19 cellular contexts compared by ENCODE assay signal in the genomic region with DNA sequence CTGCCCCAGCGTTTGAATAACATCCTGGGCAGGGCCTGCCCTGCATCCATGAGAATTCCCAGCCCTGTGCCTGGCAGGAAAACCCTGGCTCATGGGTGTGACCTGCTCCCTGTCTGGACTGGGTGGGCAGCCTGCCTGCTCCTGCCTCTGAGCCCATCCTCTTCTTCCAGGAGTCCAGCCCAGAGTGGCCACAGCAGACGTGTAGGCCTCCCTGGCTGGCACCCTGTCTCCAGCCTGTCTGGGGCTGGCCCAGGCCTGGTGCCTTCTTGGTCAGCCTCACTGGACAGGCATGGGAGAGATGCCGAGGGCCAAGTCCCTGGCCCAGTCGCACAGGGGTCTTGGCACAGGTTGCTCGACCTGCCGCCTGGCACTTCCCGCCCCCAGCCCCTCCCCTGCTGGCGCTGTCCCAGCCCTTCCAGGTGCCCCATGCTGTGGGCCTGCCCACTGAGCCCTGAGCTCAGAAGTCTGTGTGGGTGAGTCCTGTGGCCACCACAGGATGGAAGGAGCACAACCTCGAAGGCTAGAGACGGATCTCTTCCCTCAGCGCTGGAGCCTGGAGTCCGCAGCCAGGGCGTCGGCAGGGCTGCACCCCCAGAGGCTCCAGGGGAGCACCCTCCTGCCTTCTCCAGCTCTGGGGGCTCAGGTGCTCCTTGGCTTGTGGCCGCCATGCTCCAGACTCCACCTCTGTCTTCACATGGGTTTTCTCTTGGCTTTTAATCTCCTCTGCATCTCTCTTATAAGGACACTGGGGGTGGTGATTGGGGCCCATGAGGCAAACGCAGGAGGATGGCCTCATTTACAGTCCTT. TPM values are rescaled to one million over a fixed set of nuclear protein-coding genes. Genes with fewer than 3 reads are reported as not detected.
A peak's percentile ranks its signal among the peaks of the same experiment; 100 is the strongest.
DNase-seq lines count a peak whose midpoint lies in the region; ATAC-seq and TF ChIP-seq lines count a peak whose summit lies in the region.
"Had no signal": no experiment of that assay in that cellular context is flagged by ENCODE, and none has a peak within 500 bp of the region (broad histone marks: within the 10 kb centered on the region; RNA-seq: fewer than 3 reads in every experiment).

No MANE protein-coding gene starts in this region.

- peak overlapping the region; percentile 36 for H2BK15ac ChIP-seq in mesenchymal stem cell (ENCODE audit: low read depth, poor library complexity, severe bottlenecking)

- no peak for TF ChIP-seq CTCF in RWPE2 (IDR thresholded peaks at IDR 0.05; ENCODE audit: poor library complexity, severe bottlenecking)
- no peak for TF ChIP-seq CTCF in tibial artery (IDR thresholded peaks at IDR 0.05)

- no peaks in the 10 kb centered on the region for H3K79me1 ChIP-seq in mesenchymal stem cell (replicated peaks; ENCODE audit: low read length, poor library complexity, severe bottlenecking)

- H3K4me1 ChIP-seq in RWPE2 (ENCODE audit: insufficient read depth, poor library complexity, severe bottlenecking): peaks cover 19% of the 10 kb centered on the region
- H3K4me1 ChIP-seq in mesenchymal stem cell (ENCODE audit: control insufficient read depth, insufficient read depth, low read depth, low read length): peaks cover 24% of the 10 kb centered on the region
- H3K4me1 ChIP-seq in tibial artery: peaks cover 0 to 15% (median 2%) of the 10 kb centered on the region in 4 donors

- H3K27me3 ChIP-seq in RWPE2 (ENCODE audit: insufficient read depth, poor library complexity, severe bottlenecking) (no peaks in the 10 kb centered on the region), mesenchymal stem cell (ENCODE audit: control insufficient read depth in 1 of 2, insufficient read depth in 1 of 2, low read length in 2 of 2) (peaks cover 0 to 10% of the 10 kb centered on the region in 2 experiments), tibial artery (no peaks in the 10 kb centered on the region)
- H3K27me3 ChIP-seq: foreskin keratinocyte had no signal

- no peak overlapping the region for H3K18ac ChIP-seq in mesenchymal stem cell (ENCODE audit: low read depth in 1 of 2, low read length in 2 of 2)

- H3K4ac ChIP-seq in mesenchymal stem cell (ENCODE audit: low read depth in 1 of 2, low read length in 2 of 2): no peak overlapping the region

- H3K4me1 Mint-ChIP-seq in activated naive CD4-positive, alpha-beta T cell treated with anti-CD3 and anti-CD28 coated beads, Interleukin-2, amount 10 ng/mL, durations not matched to agents 7 days and 5 days: no peaks in the 10 kb centered on the region
- H3K4me1 Mint-ChIP-seq: stimulated activated naive CD8-positive, alpha-beta T cell treated with anti-CD3 and anti-CD28 coated beads, Interleukin-15, amount 100 ng/mL, for 72 hours; T-cell had no signal

- H3K9ac ChIP-seq in mesenchymal stem cell (ENCODE audit: low read length): no peak overlapping the region

- no peak overlapping the region for H3K4me3 Mint-ChIP-seq in activated naive CD4-positive, alpha-beta T cell treated with anti-CD3 and anti-CD28 coated beads, Interleukin-2, amount 10 ng/mL, durations not matched to agents 7 days and 5 days
- H3K4me3 Mint-ChIP-seq: activated CD8-positive, alpha-beta T cell treated with anti-CD3 and anti-CD28 coated beads for 36 hours; stimulated activated naive CD8-positive, alpha-beta T cell treated with anti-CD3 and anti-CD28 coated beads, Interleukin-15, amount 100 ng/mL, for 72 hours; T-cell had no signal

- CTCF ChIA-PET in activated naive CD4-positive, alpha-beta T cell treated with anti-CD3 and anti-CD28 coated beads, Interleukin-2, amount 10 ng/mL, durations not matched to agents 7 days and 5 days (lab: Charles Lee): no interaction called here

- peak; percentile 13 for DNase-seq in activated naive CD4-positive, alpha-beta T cell treated with anti-CD3 and anti-CD28 coated beads, Interleukin-2, amount 10 ng/mL, durations not matched to agents 7 days and 5 days
- no peak for DNase-seq in activated naive CD4-positive, alpha-beta T cell (lab: John Stamatoyannopoulos, UW)
- peak; percentile 49 for DNase-seq in RWPE2 (ENCODE audit: low spot score)
- no peak for DNase-seq in mesenchymal stem cell
- DNase-seq in tibial artery: peak; percentile 11 to 67
- no peak for DNase-seq in SIG-M5 treated with dmso at 0.1 percent for 504 hours (lab: John Stamatoyannopoulos, UW; ENCODE audit: unreplicated experiment)
- no peak for DNase-seq in KBM-7
- DNase-seq: activated CD8-positive, alpha-beta T cell treated with anti-CD3 and anti-CD28 coated beads for 36 hours; activated T-cell treated with anti-CD3 and anti-CD28 coated beads, Interleukin-2, amount 50 U/mL, for 48 hours; foreskin keratinocyte; GOT3; Kasumi-1; NCI-H1105; NCI-H2081 treated with DMSO at 0.1 percent for 48 hours; NCI-H510A treated with DMSO at 0.1 percent for 48 hours; stimulated activated CD4-positive, alpha-beta T cell treated with anti-CD3 and anti-CD28 coated beads, Interleukin-2, amount 100 ng/mL, for 48 hours; stimulated activated naive CD8-positive, alpha-beta T cell treated with anti-CD3 and anti-CD28 coated beads, Interleukin-15, amount 100 ng/mL, for 72 hours; T-cell had no signal

- H3K23ac ChIP-seq in mesenchymal stem cell (ENCODE audit: low read length in 2 of 2): no peak overlapping the region

- 97% methylated on average over 15 of the region's 16 CpGs for WGBS in mesenchymal stem cell

- no peak overlapping the region for H2BK5ac ChIP-seq in mesenchymal stem cell (ENCODE audit: low read depth, low read length, poor library complexity, severe bottlenecking)

- no peak for ATAC-seq in RWPE2 (ENCODE audit: low read depth)
- no peak for ATAC-seq in HG03135 (IDR thresholded peaks at IDR 0.05; ENCODE audit: unreplicated experiment)
- ATAC-seq: activated CD8-positive, alpha-beta T cell treated with anti-CD3 and anti-CD28 coated beads for 36 hours; foreskin keratinocyte; stimulated activated naive CD8-positive, alpha-beta T cell treated with anti-CD3 and anti-CD28 coated beads, Interleukin-15, amount 100 ng/mL, for 72 hours; T-cell had no signal

- H3K27ac ChIP-seq in RWPE2 (ENCODE audit: poor library complexity, severe bottlenecking) (no peak overlapping the region), mesenchymal stem cell (ENCODE audit: low read length, poor library complexity, severe bottlenecking) (no peak overlapping the region), tibial artery (peak overlapping the region in 1 of 2 donors; percentile 44)
- H3K27ac ChIP-seq: foreskin keratinocyte had no signal

- H3K9me3 Mint-ChIP-seq in activated naive CD4-positive, alpha-beta T cell treated with anti-CD3 and anti-CD28 coated beads, Interleukin-2, amount 10 ng/mL, durations not matched to agents 7 days and 5 days: no peaks in the 10 kb centered on the region
- H3K9me3 Mint-ChIP-seq: activated CD8-positive, alpha-beta T cell treated with anti-CD3 and anti-CD28 coated beads for 36 hours; stimulated activated naive CD8-positive, alpha-beta T cell treated with anti-CD3 and anti-CD28 coated beads, Interleukin-15, amount 100 ng/mL, for 72 hours; T-cell had no signal

- H3K4me2 ChIP-seq in mesenchymal stem cell (ENCODE audit: low read length, poor library complexity, severe bottlenecking): no peak overlapping the region

- H3K36me3 Mint-ChIP-seq in activated naive CD4-positive, alpha-beta T cell treated with anti-CD3 and anti-CD28 coated beads, Interleukin-2, amount 10 ng/mL, durations not matched to agents 7 days and 5 days: no peaks in the 10 kb centered on the region
- H3K36me3 Mint-ChIP-seq: T-cell had no signal

- peak overlapping the region; percentile 19 for H4K8ac ChIP-seq in mesenchymal stem cell (ENCODE audit: low read length)

- H2AFZ ChIP-seq in mesenchymal stem cell (ENCODE audit: low read depth, low read length): no peak overlapping the region

- H3K27ac Mint-ChIP-seq in activated naive CD4-positive, alpha-beta T cell treated with anti-CD3 and anti-CD28 coated beads, Interleukin-2, amount 10 ng/mL, durations not matched to agents 7 days and 5 days: no peak overlapping the region
- H3K27ac Mint-ChIP-seq: activated CD8-positive, alpha-beta T cell treated with anti-CD3 and anti-CD28 coated beads for 36 hours; stimulated activated naive CD8-positive, alpha-beta T cell treated with anti-CD3 and anti-CD28 coated beads, Interleukin-15, amount 100 ng/mL, for 72 hours; T-cell had no signal

- intact Hi-C loops in tibial artery (cut with DNase I; ENCODE audit: low total_unique reads): no loop called here

- H2AK5ac ChIP-seq in mesenchymal stem cell (ENCODE audit: low read length, severe bottlenecking): no peak overlapping the region

- H3K14ac ChIP-seq in mesenchymal stem cell (ENCODE audit: low read length in 2 of 2): no peak overlapping the region

- H3K4me3 ChIP-seq in RWPE2 (ENCODE audit: severe bottlenecking) (no peak overlapping the region), mesenchymal stem cell (ENCODE audit: insufficient read depth in 1 of 2, low read depth in 1 of 2, low read length in 2 of 2) (no peak overlapping the region), tibial artery (no peak overlapping the region)

- H3K36me3 ChIP-seq in RWPE2 (ENCODE audit: low read depth) (no peaks in the 10 kb centered on the region), mesenchymal stem cell (ENCODE audit: control insufficient read depth in 1 of 2, insufficient read depth in 2 of 2, low read depth in 1 of 2, low read length in 2 of 2) (peaks cover 0 to 3% of the 10 kb centered on the region in 2 experiments), tibial artery (no peaks in the 10 kb centered on the region)

- no peaks in the 10 kb centered on the region for H3K27me3 Mint-ChIP-seq in activated naive CD4-positive, alpha-beta T cell treated with anti-CD3 and anti-CD28 coated beads, Interleukin-2, amount 10 ng/mL, durations not matched to agents 7 days and 5 days
- H3K27me3 Mint-ChIP-seq: activated CD8-positive, alpha-beta T cell treated with anti-CD3 and anti-CD28 coated beads for 36 hours; stimulated activated naive CD8-positive, alpha-beta T cell treated with anti-CD3 and anti-CD28 coated beads, Interleukin-15, amount 100 ng/mL, for 72 hours; T-cell had no signal

- peak overlapping the region; percentile 2 for H4K91ac ChIP-seq in mesenchymal stem cell (ENCODE audit: low read length)

- H2BK12ac ChIP-seq in mesenchymal stem cell (ENCODE audit: low read length in 2 of 2): peak overlapping the region in 1 of 2 experiments; percentile 11

- no peak overlapping the region for H2BK120ac ChIP-seq in mesenchymal stem cell (ENCODE audit: low read depth, low read length)

- in situ Hi-C loops in KBM-7 (cut with MboI; ENCODE audit: low pct_unique_long_range_greater_than_20kb, low sequenced_read_pairs): no loop called here

- no peaks in the 10 kb centered on the region for H3K9me3 ChIP-seq in RWPE2 (ENCODE audit: severe bottlenecking)
- H3K9me3 ChIP-seq in mesenchymal stem cell (ENCODE audit: control insufficient read depth, low read length): no peaks in the 10 kb centered on the region
- H3K9me3 ChIP-seq in tibial artery: no peaks in the 10 kb centered on the region

RNA-seq across cellular contexts. Expression of a gene that starts 11.8 kb away (rescaled TPM):
- polyA plus RNA-seq in mesenchymal stem cell (2013, experiment 1 of 2): 754 TPM
- 709 TPM for polyA plus RNA-seq in mesenchymal stem cell (2013, experiment 2 of 2)

Comparison
In these comparisons a context has a peak if more than half of its experiments do, and no peak if none do; other contexts are left out.
1. DNase-seq: peak in activated naive CD4-positive, alpha-beta T cell treated with anti-CD3 and anti-CD28 coated beads, Interleukin-2, amount 10 ng/mL, durations not matched to agents 7 days and 5 days (single experiment), RWPE2 (single experiment) and tibial artery (2 of 2); none in activated naive CD4-positive, alpha-beta T cell (0 of 4), mesenchymal stem cell (single experiment), SIG-M5 treated with dmso at 0.1 percent for 504 hours (single experiment) and KBM-7 (single experiment).